8 cellular contexts compared by ENCODE assay signal in genomic region chr16:12802661-12803060, GRCh38. TPM values are rescaled to one million over a fixed set of nuclear protein-coding genes. Genes with fewer than 3 reads are reported as not detected.
DNase-seq lines count a peak whose midpoint lies in the region; ATAC-seq, FAIRE-seq and TF ChIP-seq lines count a peak whose summit lies in the region.

No MANE protein-coding gene starts in this region.

- H3K9me3 ChIP-seq in gastroesophageal sphincter (no peaks in the 10 kb centered on the region), skeletal muscle satellite cell (replicated peaks; ENCODE audit: low read length) (no peaks in the 10 kb centered on the region)

- peak overlapping the region; percentile 83 for H3K4me2 ChIP-seq in skeletal muscle satellite cell (ENCODE audit: low read length)

- H3K9ac ChIP-seq in skeletal muscle satellite cell (ENCODE audit: low read depth, low read length) = peak overlapping the region; percentile 89

- DNase-seq in GM19239 (ENCODE audit: insufficient read length, low spot score) (no peak), HPDE6-E6E7 (ENCODE audit: extremely low spot score) (no peak), NCI-H187 (lab: John Stamatoyannopoulos, UW) (no peak), GM13977 (ENCODE audit: low spot score) (no peak)

- FAIRE-seq in GM19239 (lab: Jason Lieb, UNC) = peak; percentile 44

- TF ChIP-seq EP300 in gastroesophageal sphincter (IDR thresholded peaks at IDR 0.05) = no peak

- WGBS in gastroesophageal sphincter (ENCODE audit: low coverage in 1 of 2), 2 donors = 61 to 74% methylated on average over 5 to 6 of the region's 6 CpGs

- no peak for TF ChIP-seq CTCF in WI38 (IDR thresholded peaks at IDR 0.05; ENCODE audit: low read depth, low read length)
- TF ChIP-seq CTCF in gastroesophageal sphincter (IDR thresholded peaks at IDR 0.05) = no peak
- TF ChIP-seq CTCF in GM13977 (IDR thresholded peaks at IDR 0.05; ENCODE audit: extremely low read depth, insufficient read depth, missing control alignments) = no peak

- H3K27me3 ChIP-seq in gastroesophageal sphincter (no peaks in the 10 kb centered on the region), skeletal muscle satellite cell (ENCODE audit: control insufficient read depth, insufficient read depth, low read length) (no peaks in the 10 kb centered on the region)

- H3K36me3 ChIP-seq in gastroesophageal sphincter = no peaks in the 10 kb centered on the region
- H3K36me3 ChIP-seq in skeletal muscle satellite cell (ENCODE audit: insufficient read depth, low read length) = peaks cover under 1% of the 10 kb centered on the region

- H3K4me1 ChIP-seq in gastroesophageal sphincter (peaks cover 0 to 38% (median 12%) of the 10 kb centered on the region in 3 donors), skeletal muscle satellite cell (ENCODE audit: control insufficient read depth, insufficient read depth, low read length) (peaks cover 59% of the 10 kb centered on the region)

- ATAC-seq in gastroesophageal sphincter (no peak), HG03442 (IDR thresholded peaks at IDR 0.05; ENCODE audit: unreplicated experiment) (no peak)

- TF ChIP-seq POLR2A in gastroesophageal sphincter (IDR thresholded peaks at IDR 0.05) = no peak

- in situ Hi-C loops in GM13977 (cut with MboI; ENCODE audit: low pct_unique_long_range_greater_than_20kb, low sequenced_read_pairs, unreplicated experiment) = loop anchor here (25.0 kb wide), 3 partner anchors 340 to 715 kb away; no protein-coding TSS in a partner anchor

- H3K27ac ChIP-seq in gastroesophageal sphincter = peak overlapping the region in 2 of 4 donors; percentile 87 to 88

- H3K4me3 ChIP-seq in WI38 (ENCODE audit: low read depth, low read length) (peak overlapping the region; percentile 66), gastroesophageal sphincter (peak overlapping the region; percentile 59 to 74), skeletal muscle satellite cell (ENCODE audit: low read length) (peak overlapping the region; percentile 91)

RNA-seq across cellular contexts. Expression of gene CPPED1, which starts 1.0 kb away (rescaled TPM):
- 10 to 100 TPM in 2 of 4 donors, 1 to 10 TPM in 2; 7.3 to 24.5 (median 11.8) TPM for total RNA-seq in gastroesophageal sphincter
- 7.6 and 20.8 TPM in 2 replicates for total RNA-seq in skeletal muscle satellite cell (2012; rRNA removed)
